Comparison of ENCODE assay signal across 16 cellular contexts in the genomic region with DNA sequence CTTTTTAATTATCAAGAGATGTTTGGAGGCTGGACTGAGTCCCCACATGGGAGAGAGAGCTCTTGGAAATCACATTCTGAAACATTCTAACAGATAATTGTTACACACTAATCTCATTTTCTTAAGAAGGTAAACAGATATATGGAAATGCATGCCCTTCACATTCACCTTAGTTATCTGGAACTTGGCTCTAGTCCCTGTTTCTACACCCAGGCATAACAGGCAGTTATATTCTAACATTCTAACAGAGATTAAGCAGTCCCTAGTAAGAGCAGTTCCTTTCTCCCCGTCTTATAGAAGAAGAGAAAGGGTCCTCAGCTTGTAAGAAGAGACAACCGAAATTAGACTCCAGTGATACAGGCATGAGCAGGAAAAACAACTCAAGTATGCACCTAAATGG.
DNase-seq lines count a peak whose midpoint lies in the region; ATAC-seq, FAIRE-seq and TF ChIP-seq lines count a peak whose summit lies in the region.
"Had no signal": no experiment of that assay in that cellular context is flagged by ENCODE, and none has a peak within 500 bp of the region (broad histone marks: within the 10 kb centered on the region; RNA-seq: fewer than 3 reads in every experiment).

No MANE protein-coding gene starts in this region.

- intact Hi-C loops in Calu3 (cut with micrococcal nuclease; ENCODE audit: unreplicated experiment), result loop anchor here (10.0 kb wide), 1 partner anchor 127 kb away; no protein-coding TSS in a partner anchor

- H4K20me1 ChIP-seq in Karpas-422 (ENCODE audit: insufficient read depth, low read depth, low read length), result no peaks in the 10 kb centered on the region

- H3K4me1 Mint-ChIP-seq in Calu3 (ENCODE audit: low read depth, unreplicated experiment) (peaks cover 21% of the 10 kb centered on the region), brain (peaks cover 99% of the 10 kb centered on the region)

- no peak for FAIRE-seq in GM19239 (lab: Jason Lieb, UNC)
- FAIRE-seq: D721Med had no signal

- no peak overlapping the region for H3K9ac ChIP-seq in Karpas-422 (ENCODE audit: low read length)

- peaks cover 16% of the 10 kb centered on the region for H3K4me1 ChIP-seq in Karpas-422 (ENCODE audit: low read length)
- H3K4me1 ChIP-seq: SJSA1 had no signal

- H3K36me3 Mint-ChIP-seq in Calu3 (ENCODE audit: insufficient read depth, unreplicated experiment) (no peaks in the 10 kb centered on the region), brain (no peaks in the 10 kb centered on the region)

- H3K4me3 Mint-ChIP-seq in Calu3 (ENCODE audit: low read depth, unreplicated experiment) (peak overlapping the region; percentile 14), brain (peak overlapping the region in 1 of 5 experiments; percentile 24)
- H3K4me3 Mint-ChIP-seq: CD4-positive, alpha-beta T cell had no signal

- H3K9me2 ChIP-seq in Karpas-422 (replicated peaks; ENCODE audit: insufficient read depth, low read length), result no peaks in the 10 kb centered on the region

- no peak for DNase-seq in Calu3
- DNase-seq in Karpas-422, result no peak
- peak; percentile 70 for DNase-seq in NCI-H2171 treated with DMSO at 0.1 percent for 48 hours (lab: John Stamatoyannopoulos, UW)
- DNase-seq in activated naive CD4-positive, alpha-beta T cell treated with anti-CD3 and anti-CD28 coated beads, Interleukin-2, amount 50 U/mL, for 16 hours, result no peak
- no peak for DNase-seq in GM19239 (ENCODE audit: insufficient read length, low spot score)
- DNase-seq: ACHN; CD4-positive, alpha-beta T cell; GF-D8; GOT3; KG1; NCI-H1105 treated with DMSO at 0.1 percent for 48 hours; T1000 had no signal

- CTCF ChIA-PET in Calu3 (lab: Charles Lee), result no interaction called here

- H3K27me3 Mint-ChIP-seq in Calu3 (ENCODE audit: unreplicated experiment) (no peaks in the 10 kb centered on the region), brain (peaks cover 3% of the 10 kb centered on the region)
- H3K27me3 Mint-ChIP-seq: CD4-positive, alpha-beta T cell had no signal

- ATAC-seq in HG03521 (IDR thresholded peaks at IDR 0.05; ENCODE audit: unreplicated experiment), result no peak

- H3K27me3 ChIP-seq in Karpas-422 (ENCODE audit: low read length), result no peaks in the 10 kb centered on the region
- H3K27me3 ChIP-seq: SJSA1 had no signal

- no peaks in the 10 kb centered on the region for H3K9me3 ChIP-seq in Karpas-422 (ENCODE audit: low read length)
- H3K9me3 ChIP-seq: SJSA1 had no signal

- BruUV-seq in Calu3 (replicated peaks; lab: Mats Ljungman, UMichigan), result no TSS peak

- no peak overlapping the region for H3K4me3 ChIP-seq in Karpas-422 (ENCODE audit: low read length)
- H3K4me3 ChIP-seq: SJSA1 had no signal

- no peaks in the 10 kb centered on the region for H3K79me2 ChIP-seq in Karpas-422 (ENCODE audit: low read length)

- no peak overlapping the region for H3K4me2 ChIP-seq in Karpas-422 (ENCODE audit: low read depth, low read length, poor library complexity, severe bottlenecking)

- TF ChIP-seq CTCF in Calu3 (IDR thresholded peaks at IDR 0.05; ENCODE audit: unreplicated experiment) (no peak), brain (conservative IDR thresholded peaks at IDR 0.05) (no peak)

- no peaks in the 10 kb centered on the region for H3K36me3 ChIP-seq in Karpas-422 (ENCODE audit: insufficient read depth, low read length)
- H3K36me3 ChIP-seq: SJSA1 had no signal

- H3K27ac Mint-ChIP-seq in Calu3 (ENCODE audit: unreplicated experiment) (no peak overlapping the region), brain (peak overlapping the region in 3 of 5 experiments; percentile 25 to 88 (median 84))
- H3K27ac Mint-ChIP-seq: CD4-positive, alpha-beta T cell had no signal

- H3K27ac ChIP-seq in Karpas-422 (ENCODE audit: low read length), result no peak overlapping the region
- H3K27ac ChIP-seq: SJSA1 had no signal

- H3K9me3 Mint-ChIP-seq in Calu3 (ENCODE audit: low read depth, unreplicated experiment) (no peaks in the 10 kb centered on the region), brain (peaks cover 0 to 3% (median 0%) of the 10 kb centered on the region in 5 experiments)

- peak overlapping the region; percentile 68; the same call in 1 of the 2 replicates for H2AFZ ChIP-seq in Karpas-422 (ENCODE audit: low read length)
